21 cellular contexts compared by ENCODE assay signal in genomic region chr20:18403269-18403668, GRCh38.
"Had no signal": no experiment of that assay in that cellular context is flagged by ENCODE, and none has a peak within 500 bp of the region (broad histone marks: within the 10 kb centered on the region; RNA-seq: fewer than 3 reads in every experiment).

No MANE protein-coding gene starts in this region.

- H3K27me3 Mint-ChIP-seq: IgD-negative memory B cell had no signal

- H3K27ac Mint-ChIP-seq: IgD-negative memory B cell had no signal

- DNase-seq: MG63, NCI-H1092, NCI-H1105 treated with DMSO at 0.1 percent for 48 hours, NCI-H1417 treated with DMSO at 0.1 percent for 48 hours, NCI-H146, NCI-H1694 treated with DMSO at 0.1 percent for 48 hours, NCI-H1930, NCI-H2081, NCI-H2107, NCI-H2227 treated with DMSO at 0.1 percent for 48 hours, NCI-H446, NCI-H510A, NCI-H524 treated with DMSO at 0.1 percent for 48 hours, NCI-H69, NCI-H774, SHP77 treated with DMSO at 0.1 percent for 48 hours, SJCRH30 had no signal

- H3K9me3 ChIP-seq: MG63, SJCRH30 had no signal

- H3K4me3 Mint-ChIP-seq: IgD-negative memory B cell had no signal

- H3K4me3 ChIP-seq: K562, MG63, SJCRH30, SK-N-MC had no signal

- H3K36me3 ChIP-seq: MG63, SJCRH30 had no signal

- H3K4me1 ChIP-seq: SJCRH30 had no signal

- H3K27ac ChIP-seq: HL-60, SJCRH30, SK-N-MC had no signal

- H3K27me3 ChIP-seq: MG63, SJCRH30 had no signal
